Comparison of ENCODE assay signal across 8 cellular contexts in the genomic region with DNA sequence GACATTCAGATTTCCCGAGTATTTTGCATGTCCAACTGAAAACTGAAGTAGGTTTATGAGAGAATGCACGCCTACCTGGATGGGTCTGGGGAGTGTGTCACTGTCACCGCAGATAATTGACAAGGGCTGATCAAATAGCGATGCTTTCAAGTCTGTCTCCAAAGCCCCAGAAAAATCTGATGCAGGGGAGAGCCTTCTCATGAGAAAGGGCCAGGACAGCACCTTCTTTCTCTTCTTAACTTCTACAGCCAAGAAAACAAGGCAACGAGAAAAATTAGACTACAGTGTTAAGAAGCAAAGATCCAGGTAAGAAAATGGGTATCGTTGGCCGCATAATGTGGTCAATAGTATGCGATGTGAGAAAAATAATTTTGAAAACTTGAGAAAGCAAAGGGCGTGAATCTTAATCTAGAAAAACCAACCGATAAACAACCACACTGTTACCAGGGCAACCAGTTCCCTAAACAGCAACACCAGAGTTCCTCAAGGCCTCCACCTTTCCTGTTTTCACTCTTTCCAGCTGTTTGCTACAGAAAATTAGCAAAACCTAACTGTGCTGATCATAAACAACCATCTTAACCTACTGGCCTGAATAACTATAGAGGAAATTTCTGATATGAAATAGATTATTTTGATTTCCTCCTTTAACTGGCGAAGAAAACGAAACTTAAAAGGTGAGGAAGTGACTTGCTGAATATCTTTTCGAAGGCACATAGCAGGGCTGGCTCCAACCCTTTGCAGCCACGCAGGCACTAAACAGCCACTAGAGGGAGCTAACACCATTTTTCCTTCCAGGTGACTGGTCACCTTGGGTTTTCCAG. TPM values are rescaled to one million over a fixed set of nuclear protein-coding genes. Genes with fewer than 3 reads are reported as not detected.
DNase-seq lines count a peak whose midpoint lies in the region; ATAC-seq, FAIRE-seq and TF ChIP-seq lines count a peak whose summit lies in the region.

No MANE protein-coding gene starts in this region.

- TF ChIP-seq CTCF in HCT116 (IDR thresholded peaks at IDR 0.05 in 2 of 3, conservative IDR thresholded peaks at IDR 0.05 in 1 of 3; ENCODE audit: borderline replicate concordance in 1 of 3, insufficient read depth in 1 of 3, low read depth in 2 of 3, low read length in 2 of 3) (peak; percentile 86 to 99 (median 98)), astrocyte (IDR thresholded peaks at IDR 0.05; ENCODE audit: insufficient read depth, low read depth, low read length) (peak; percentile 99), right atrium auricular region (IDR thresholded peaks at IDR 0.05) (peak; percentile 65 to 96), psoas muscle (IDR thresholded peaks at IDR 0.05) (peak; percentile 94)

- intact Hi-C loops in HCT116 (cut with micrococcal nuclease) (loop anchor here (1.0 kb wide), 2 partner anchors 62 to 92 kb away; no protein-coding TSS in a partner anchor), psoas muscle (cut with DNase I) (loop anchor here (1.0 to 2.0 kb wide), 3 partner anchors 63 to 93 kb away; no protein-coding TSS in a partner anchor)

- peak overlapping the region; percentile 96 for H3K4me3 Mint-ChIP-seq in T-helper 17 cell
- H3K4me3 Mint-ChIP-seq in astrocyte (ENCODE audit: unreplicated experiment): no peak overlapping the region

- H3K4me2 ChIP-seq in HCT116 (ENCODE audit: low read length) (peak overlapping the region; percentile 60), astrocyte (ENCODE audit: low read length) (peak overlapping the region; percentile 37)

- peak; percentile 82 for TF ChIP-seq RAD21 in HCT116 (IDR thresholded peaks at IDR 0.05; ENCODE audit: low read depth)

- H3K9me3 ChIP-seq in ES-I3 (ENCODE audit: control insufficient read depth, insufficient read depth, low read length) (no peaks in the 10 kb centered on the region), HCT116 (ENCODE audit: control insufficient read depth in 1 of 2, insufficient read depth in 1 of 2, low read depth in 1 of 2, low read length in 2 of 2) (no peaks in the 10 kb centered on the region), T-helper 17 cell (ENCODE audit: control insufficient read depth, low read length, poor library complexity, severe bottlenecking) (peaks cover 4% of the 10 kb centered on the region), astrocyte (ENCODE audit: insufficient read depth, low read depth, low read length) (no peaks in the 10 kb centered on the region), right atrium auricular region (no peaks in the 10 kb centered on the region), psoas muscle (no peaks in the 10 kb centered on the region)

- BruUV-seq in HCT116 (replicated peaks; lab: Mats Ljungman, UMichigan): no TSS peak

- H3K27me3 ChIP-seq in HCT116 (ENCODE audit: insufficient read depth, low read length): no peaks in the 10 kb centered on the region
- H3K27me3 ChIP-seq in astrocyte (ENCODE audit: insufficient read depth, low read length): peaks cover 7% of the 10 kb centered on the region
- no peaks in the 10 kb centered on the region for H3K27me3 ChIP-seq in right atrium auricular region
- H3K27me3 ChIP-seq in psoas muscle (ENCODE audit: insufficient read depth in 3 of 3, low read length in 2 of 3): peaks cover 0 to 7% (median 2%) of the 10 kb centered on the region in 3 donors

- no peak for TF ChIP-seq POLR2A in HCT116 (IDR thresholded peaks at IDR 0.05; ENCODE audit: borderline replicate concordance, extremely low read depth, insufficient read depth, insufficient read length)

- H4K20me1 ChIP-seq in HCT116 (ENCODE audit: insufficient read depth) (no peaks in the 10 kb centered on the region), astrocyte (ENCODE audit: insufficient read depth, low read length) (no peaks in the 10 kb centered on the region)

- 0 out of 2 replicates have a peak, but pooled peaks cover 9% of the 10 kb centered on the region for H3K4me1 ChIP-seq in ES-I3 (ENCODE audit: insufficient read depth, low read length)
- peaks cover 0 to 11% of the 10 kb centered on the region in 2 experiments; a peak in 2 of 4 replicates for H3K4me1 ChIP-seq in HCT116 (ENCODE audit: control insufficient read depth in 1 of 2, insufficient read depth in 2 of 2, low read length in 2 of 2)
- peaks cover 7% of the 10 kb centered on the region for H3K4me1 ChIP-seq in astrocyte (ENCODE audit: insufficient read depth, low read length)
- H3K4me1 ChIP-seq in right atrium auricular region: peaks cover 0 to 13% of the 10 kb centered on the region in 2 donors
- H3K4me1 ChIP-seq in psoas muscle: no peaks in the 10 kb centered on the region

- H3K27me3 Mint-ChIP-seq in T-helper 17 cell: no peaks in the 10 kb centered on the region
- H3K27me3 Mint-ChIP-seq in astrocyte (ENCODE audit: low read depth, unreplicated experiment): peaks cover 3% of the 10 kb centered on the region

- H3K9ac ChIP-seq in ES-I3 (ENCODE audit: low read depth, low read length) (peak overlapping the region; percentile 35; the same call in 1 of the 2 replicates), HCT116 (ENCODE audit: low read length) (peak overlapping the region; percentile 40), astrocyte (ENCODE audit: low read length) (no peak overlapping the region)

- CTCF ChIA-PET in HCT116 (lab: Charles Lee): interaction anchor here (0.8 to 2.3 kb wide), 13 partner anchors 8 to 828 kb away, joined by 3 to 24 read pairs (median 6); no protein-coding TSS in a partner anchor

- peak; percentile 68 for DNase-seq in HCT116 (ENCODE audit: low read depth, low spot score)
- DNase-seq in NCI-H1417 (lab: John Stamatoyannopoulos, UW): peak; percentile 61 to 90 (median 88)
- DNase-seq in T-helper 17 cell: peak; percentile 51 to 69 (median 61)
- peak; percentile 20 for DNase-seq in astrocyte (ENCODE audit: low read depth)
- DNase-seq in right atrium auricular region (ENCODE audit: low spot score): no peak
- peak; percentile 35 to 65 for DNase-seq in psoas muscle

- H3K27ac Mint-ChIP-seq in T-helper 17 cell (peak overlapping the region; percentile 99), astrocyte (ENCODE audit: unreplicated experiment) (peak overlapping the region; percentile 63)

- H3K36me3 ChIP-seq in ES-I3 (ENCODE audit: insufficient read depth, low read length) (no peaks in the 10 kb centered on the region), HCT116 (ENCODE audit: control insufficient read depth in 1 of 2, insufficient read depth in 2 of 2, low read length in 2 of 2) (no peaks in the 10 kb centered on the region), astrocyte (ENCODE audit: insufficient read depth, low read length) (no peaks in the 10 kb centered on the region), right atrium auricular region (no peaks in the 10 kb centered on the region), psoas muscle (ENCODE audit: insufficient read depth in 1 of 2, low read depth in 1 of 2) (no peaks in the 10 kb centered on the region)

- H2AFZ ChIP-seq in HCT116 (ENCODE audit: low read depth, low read length, poor library complexity, severe bottlenecking): peak overlapping the region; percentile 36
- no peak overlapping the region for H2AFZ ChIP-seq in astrocyte (ENCODE audit: low read depth, low read length)

- no peaks in the 10 kb centered on the region for H3K9me2 ChIP-seq in HCT116 (ENCODE audit: insufficient read depth)

- FAIRE-seq in astrocyte (lab: Jason Lieb, UNC): no peak

- H3K9me3 Mint-ChIP-seq in astrocyte (ENCODE audit: unreplicated experiment): no peaks in the 10 kb centered on the region

- H3K27ac ChIP-seq in HCT116 (ENCODE audit: low read depth, low read length) (no peak overlapping the region), astrocyte (ENCODE audit: low read depth, low read length) (no peak overlapping the region), right atrium auricular region (peak overlapping the region; percentile 34 to 49), psoas muscle (no peak overlapping the region)

- peaks cover 18% of the 10 kb centered on the region for H3K36me3 Mint-ChIP-seq in T-helper 17 cell (ENCODE audit: low read depth)
- H3K36me3 Mint-ChIP-seq in astrocyte (ENCODE audit: low read depth, unreplicated experiment): no peaks in the 10 kb centered on the region

- H3K79me2 ChIP-seq in HCT116 (ENCODE audit: insufficient read depth, low read length) (no peaks in the 10 kb centered on the region), astrocyte (ENCODE audit: insufficient read depth, low read length) (no peaks in the 10 kb centered on the region)

- H3K4me1 Mint-ChIP-seq in T-helper 17 cell (peaks cover 55% of the 10 kb centered on the region), astrocyte (ENCODE audit: low read depth, unreplicated experiment) (peaks cover 10% of the 10 kb centered on the region)

- POLR2A ChIA-PET in HCT116 (lab: Charles Lee): interaction anchor here (1.6 to 1.9 kb wide), 2 partner anchors 67 to 92 kb away, joined by 4 to 5 read pairs; no protein-coding TSS in a partner anchor

- peak; percentile 99 for ATAC-seq in HCT116
- ATAC-seq in T-helper 17 cell: peak; percentile 66
- peak; percentile 72 to 93 (median 85) for ATAC-seq in psoas muscle
- no peak for ATAC-seq in GM18519 (IDR thresholded peaks at IDR 0.05; ENCODE audit: low FRiP score, unreplicated experiment)

- 0 out of 4 replicates have a peak overlapping the region, but pooled peaks of 1 of the 2 experiments have one; percentile 10 for H3K4me3 ChIP-seq in HCT116 (replicated peaks in 1 of 2; ENCODE audit: low read depth in 1 of 2, low read length in 2 of 2)
- H3K4me3 ChIP-seq in astrocyte (ENCODE audit: insufficient read depth, low read depth, low read length): no peak overlapping the region
- no peak overlapping the region for H3K4me3 ChIP-seq in right atrium auricular region
- H3K4me3 ChIP-seq in psoas muscle: peak overlapping the region; percentile 24

- 58 to 61% (median 59%) methylated on average over 14 of the region's 14 CpGs for WGBS in psoas muscle, 3 donors

- RAD21 ChIA-PET in HCT116 (lab: Charles Lee; ENCODE audit: low non-redundant PET in 1 of 2, low total read pairs in 2 of 2, uncharacterized antibody in 2 of 2, unreplicated experiment in 2 of 2): no interaction called here

TF ChIP-seq in HCT116, 20 proteins besides CTCF, POLR2A, EP300 and RAD21:
- TF ChIP-seq SIN3A (IDR thresholded peaks at IDR 0.05; ENCODE audit: low read depth): no peak
- peak; percentile 82 for TF ChIP-seq CBX3 (IDR thresholded peaks at IDR 0.05; ENCODE audit: low read depth)

RNA-seq across cellular contexts. Expression of a gene that starts 2.6 kb away (rescaled TPM):
- total RNA-seq in HCT116 (2021; ENCODE audit: unreplicated experiment) (0.30 TPM), T-helper 17 cell (100 to 1,000 TPM; 269 to 340 TPM), astrocyte (0.10 and 0.11 TPM in 2 replicates), right atrium auricular region (1 to 10 TPM; 2.0 to 3.2 TPM), psoas muscle (1 to 10 TPM in 1 of 4 donors, under 1 TPM in 3; 0.42 to 1.2 (median 0.65) TPM)
- 0.07 and 0.09 TPM in 2 replicates for polyA plus RNA-seq in HCT116 (2012)
- under 1 TPM; 0.06 to 0.13 (median 0.10) TPM for polyA plus RNA-seq in psoas muscle

RNA-seq across cellular contexts. Expression of a gene that starts 42.2 kb away (rescaled TPM):
- 24.7 TPM for total RNA-seq in HCT116 (2021; ENCODE audit: unreplicated experiment)
- polyA plus RNA-seq in HCT116 (2012): 16.2 and 17.8 TPM in 2 replicates
- total RNA-seq in T-helper 17 cell: 1 to 10 TPM; 1.6 to 2.7 TPM
- total RNA-seq in astrocyte: 10.2 and 10.5 TPM in 2 replicates
- total RNA-seq in right atrium auricular region: 1 to 10 TPM; 6.8 to 10.0 TPM
- 1 to 10 TPM; 2.7 to 5.2 (median 4.0) TPM for total RNA-seq in psoas muscle
- polyA plus RNA-seq in psoas muscle: 1 to 10 TPM; 1.4 to 2.9 (median 2.7) TPM

Comparison
In these comparisons a context has a peak if more than half of its experiments do, and no peak if none do; other contexts are left out.
1. H3K27ac ChIP-seq: peak in right atrium auricular region (2 of 2); none in HCT116 (single experiment), astrocyte (single experiment) and psoas muscle (single experiment).
2. RNA of a gene that starts 2.6 kb away (total RNA-seq): 269 to 340 TPM in T-helper 17 cell; 2.0 to 3.2 TPM in right atrium auricular region, 0.42 to 1.2 TPM in psoas muscle, 0.30 TPM in HCT116 (single experiment) and 0.10 to 0.11 TPM in astrocyte; every median in the first group is over 10 times any median in the second.
3. Peak in every context shown above with its lines, with median percentiles within 50 percentile points of each other: CTCF ChIP-seq.